Comparison of ENCODE assay signal across 8 cellular contexts in the genomic region with DNA sequence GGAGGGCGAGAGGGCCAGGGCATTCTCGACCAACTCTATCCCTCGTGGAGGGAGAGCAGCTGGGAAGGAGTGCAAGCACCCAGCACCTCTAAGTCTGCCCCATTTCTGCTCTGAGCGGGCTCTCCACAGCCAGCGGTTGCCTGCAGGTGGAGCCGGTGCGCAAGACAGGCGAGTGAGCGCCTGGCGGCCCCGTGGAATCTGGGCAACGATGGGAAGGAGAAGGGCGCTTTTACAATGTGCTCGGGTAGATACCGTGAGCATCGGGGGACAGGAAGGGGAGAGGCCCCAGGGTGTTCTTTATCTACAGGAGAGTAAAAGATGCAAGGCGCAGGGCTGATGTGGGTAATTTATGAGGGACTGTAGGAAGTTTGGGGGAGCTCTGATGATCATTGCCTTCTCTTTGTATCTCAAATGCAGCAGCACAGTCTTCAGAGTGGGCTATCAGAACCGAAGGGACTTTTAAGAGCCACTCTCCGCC. TPM values are rescaled to one million over a fixed set of nuclear protein-coding genes. Genes with fewer than 3 reads are reported as not detected.
DNase-seq lines count a peak whose midpoint lies in the region; FAIRE-seq and TF ChIP-seq lines count a peak whose summit lies in the region.

No MANE protein-coding gene starts in this region.

- TF ChIP-seq CTCF in LNCAP (IDR thresholded peaks at IDR 0.05): peak; percentile 76

- peak overlapping the region; percentile 83 for H3K27ac ChIP-seq in substantia nigra (ENCODE audit: low read depth, low read length, poor library complexity, severe bottlenecking)

- peak; percentile 81 for DNase-seq in ELF-1 (ENCODE audit: low read depth, low spot score)
- DNase-seq in GOT3 (lab: John Stamatoyannopoulos, UW): peak; percentile 4
- DNase-seq in SIG-M5 (lab: John Stamatoyannopoulos, UW): peak; percentile 24
- DNase-seq in activated gamma-delta T cell treated with anti-CD3 and anti-CD28 coated beads, Interleukin-2, amount 50 U/mL, for 16 hours (ENCODE audit: low read depth): peak; percentile 73
- peak; percentile 84 to 87 for DNase-seq in frontal cortex (ENCODE audit: low spot score in 2 of 2)
- peak; percentile 43 for DNase-seq in non-pigmented ciliary epithelial cell (ENCODE audit: low read depth)
- peak; percentile 5 to 87 (median 76) for DNase-seq in substantia nigra (lab: John Stamatoyannopoulos, UW)

- FAIRE-seq in frontal cortex (lab: Jason Lieb, UNC): no peak

RNA-seq across cellular contexts. Expression of a gene that starts 0.9 kb away (rescaled TPM):
- total RNA-seq in frontal cortex: 70.1 TPM

RNA-seq across cellular contexts. Expression of a gene that starts 47.6 kb away (rescaled TPM):
- total RNA-seq in frontal cortex: 39.1 TPM

Comparison
In these comparisons a context has a peak if more than half of its experiments do, and no peak if none do; other contexts are left out.
1. Peak in every context shown above with its lines: DNase-seq and H3K27ac ChIP-seq.
2. DNase-seq: peak in every context shown above with its lines; median percentile 86 in frontal cortex; 81 in ELF-1; 76 in substantia nigra; 73 in activated gamma-delta T cell treated with anti-CD3 and anti-CD28 coated beads, Interleukin-2, amount 50 U/mL, for 16 hours; 43 in non-pigmented ciliary epithelial cell; 24 in SIG-M5; 4 in GOT3.